ENCODE assay signal across 11 cellular contexts in the genomic region with DNA sequence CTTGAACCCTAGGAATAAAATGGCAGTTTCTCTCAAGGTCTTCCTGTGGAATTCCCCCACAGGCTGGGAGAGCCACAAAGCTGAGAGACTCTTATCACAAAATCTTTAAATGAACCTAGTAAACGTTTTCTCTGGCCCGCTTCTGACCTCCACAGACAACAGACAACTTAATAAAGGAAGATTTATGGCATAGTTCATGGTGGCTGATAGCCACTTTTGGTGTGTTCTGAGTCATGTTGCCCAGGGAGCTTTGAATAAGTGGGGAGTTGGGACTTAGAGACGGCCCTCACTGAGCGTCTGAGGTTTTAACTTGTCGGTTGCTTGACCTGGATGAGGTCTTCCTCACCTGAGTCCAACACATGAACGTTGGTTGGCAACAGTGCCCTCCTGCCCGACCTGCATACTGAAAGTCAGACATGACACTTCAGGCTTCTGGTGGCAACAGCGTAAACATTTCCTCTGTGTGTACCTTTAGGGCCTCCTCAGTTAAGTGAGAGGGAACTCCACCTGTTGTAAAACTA.
A peak's percentile ranks its signal among the peaks of the same experiment; 100 is the strongest.
DNase-seq lines count a peak whose midpoint lies in the region; ATAC-seq and TF ChIP-seq lines count a peak whose summit lies in the region.
"Had no signal": no experiment of that assay in that cellular context is flagged by ENCODE, and none has a peak within 500 bp of the region (broad histone marks: within the 10 kb centered on the region; RNA-seq: fewer than 3 reads in every experiment).

No MANE protein-coding gene starts in this region.

- no peaks in the 10 kb centered on the region for H3K27me3 Mint-ChIP-seq in Caco-2 (ENCODE audit: insufficient read depth, unreplicated experiment)
- H3K27me3 Mint-ChIP-seq in natural killer cell (ENCODE audit: low read depth in 2 of 2) = no peaks in the 10 kb centered on the region

- no peak overlapping the region for H3K9ac ChIP-seq in Karpas-422 (ENCODE audit: low read length)

- H3K79me2 ChIP-seq in Karpas-422 (ENCODE audit: low read length) = no peaks in the 10 kb centered on the region

- H4K20me1 ChIP-seq in Karpas-422 (ENCODE audit: insufficient read depth, low read depth, low read length) = no peaks in the 10 kb centered on the region

- no peak overlapping the region for H3K27ac ChIP-seq in Karpas-422 (ENCODE audit: low read length)

- H3K27me3 ChIP-seq in Caco-2 (replicated peaks; ENCODE audit: control insufficient read depth, insufficient read depth, low read length) (no peaks in the 10 kb centered on the region), Karpas-422 (ENCODE audit: low read length) (no peaks in the 10 kb centered on the region)

- H3K36me3 ChIP-seq in Caco-2 (ENCODE audit: control insufficient read depth, insufficient read depth, low read length) (peaks cover 1% of the 10 kb centered on the region; the same call in 1 of the 2 replicates), Karpas-422 (ENCODE audit: insufficient read depth, low read length) (no peaks in the 10 kb centered on the region)

- BruUV-seq in Caco-2 (replicated peaks; lab: Mats Ljungman, UMichigan) = no TSS peak

- in situ Hi-C loops in astrocyte of the spinal cord (cut with HindIII; ENCODE audit: low sequenced_read_pairs) = no loop called here
- in situ Hi-C loops in KBM-7 (cut with MboI; ENCODE audit: low pct_unique_long_range_greater_than_20kb, low sequenced_read_pairs) = no loop called here

- intact Hi-C loops in Caco-2 (cut with micrococcal nuclease; ENCODE audit: unreplicated experiment) = no loop called here
- intact Hi-C loops in natural killer cell (cut with micrococcal nuclease) = no loop called here

- no peak overlapping the region for H2AFZ ChIP-seq in Karpas-422 (ENCODE audit: low read length)

- H3K36me3 Mint-ChIP-seq in Caco-2 (ENCODE audit: insufficient read depth, unreplicated experiment) (peaks cover 34% of the 10 kb centered on the region), natural killer cell (no peaks in the 10 kb centered on the region)

- TF ChIP-seq CTCF in Caco-2 (IDR thresholded peaks at IDR 0.05; ENCODE audit: insufficient read depth in 1 of 2, low read depth in 1 of 2, low read length in 1 of 2, severe bottlenecking in 1 of 2, unreplicated experiment in 1 of 2) (no peak), astrocyte of the spinal cord (IDR thresholded peaks at IDR 0.05; ENCODE audit: low read depth, low read length) (no peak), natural killer cell (IDR thresholded peaks at IDR 0.05) (no peak)

- H3K4me1 ChIP-seq in Caco-2 (peaks cover 19% of the 10 kb centered on the region), Karpas-422 (ENCODE audit: low read length) (no peaks in the 10 kb centered on the region)

- H3K9me3 Mint-ChIP-seq in Caco-2 (ENCODE audit: unreplicated experiment) (no peaks in the 10 kb centered on the region), natural killer cell (no peaks in the 10 kb centered on the region)
- H3K9me3 Mint-ChIP-seq: endodermal cell had no signal

- H3K4me1 Mint-ChIP-seq in Caco-2 (ENCODE audit: low read depth, unreplicated experiment) (peaks cover 8% of the 10 kb centered on the region), natural killer cell (peaks cover 31 to 42% of the 10 kb centered on the region in 2 donors)

- ATAC-seq in natural killer cell = peak in 2 of 3 donors; percentile 63 to 67

- CTCF ChIA-PET in Caco-2 (lab: Charles Lee) = no interaction called here

- POLR2A ChIA-PET in Caco-2 (lab: Charles Lee) = no interaction called here

- H3K4me2 ChIP-seq in Karpas-422 (ENCODE audit: low read depth, low read length, poor library complexity, severe bottlenecking) = no peak overlapping the region

- peak; percentile 5 to 39 for DNase-seq in Caco-2
- DNase-seq in Karpas-422 = peak; percentile 39
- peak; percentile 69 for DNase-seq in astrocyte of the spinal cord (ENCODE audit: low read depth, low spot score)
- no peak for DNase-seq in natural killer cell
- no peak for DNase-seq in stimulated activated CD4-positive, alpha-beta T cell treated with anti-CD3 and anti-CD28 coated beads, Interleukin-2, amount 100 ng/mL, for 48 hours
- no peak for DNase-seq in KBM-7
- no peak for DNase-seq in NCI-H748 (lab: John Stamatoyannopoulos, UW; ENCODE audit: unreplicated experiment)
- no peak for DNase-seq in hippocampal formation (lab: John Stamatoyannopoulos, UW)
- DNase-seq: activated naive CD4-positive, alpha-beta T cell treated with Interleukin-2 at 50 U/mL for 16 hours; endodermal cell; NCI-H510A had no signal

- H3K9me3 ChIP-seq in Caco-2 = no peaks in the 10 kb centered on the region
- no peaks in the 10 kb centered on the region for H3K9me3 ChIP-seq in Karpas-422 (ENCODE audit: low read length)

- H3K4me3 ChIP-seq in Caco-2 (ENCODE audit: low read depth, low read length) = no peak overlapping the region
- no peak overlapping the region for H3K4me3 ChIP-seq in Karpas-422 (ENCODE audit: low read length)
- H3K4me3 ChIP-seq in astrocyte of the spinal cord (ENCODE audit: low read depth, low read length) = no peak overlapping the region

- H3K4me3 Mint-ChIP-seq in Caco-2 (ENCODE audit: unreplicated experiment) (no peak overlapping the region), natural killer cell (no peak overlapping the region)
- H3K4me3 Mint-ChIP-seq: endodermal cell had no signal

- no peak overlapping the region for H3K27ac Mint-ChIP-seq in Caco-2 (ENCODE audit: unreplicated experiment)
- H3K27ac Mint-ChIP-seq in natural killer cell = peak overlapping the region; percentile 75 to 81
- H3K27ac Mint-ChIP-seq: endodermal cell had no signal

- no peaks in the 10 kb centered on the region for H3K9me2 ChIP-seq in Karpas-422 (replicated peaks; ENCODE audit: insufficient read depth, low read length)

Comparison
In these comparisons a context has a peak if more than half of its experiments do, and no peak if none do; other contexts are left out.
1. DNase-seq: peak in Caco-2 (2 of 2), Karpas-422 (single experiment) and astrocyte of the spinal cord (single experiment); none in natural killer cell (single experiment), stimulated activated CD4-positive, alpha-beta T cell treated with anti-CD3 and anti-CD28 coated beads, Interleukin-2, amount 100 ng/mL, for 48 hours (0 of 2), KBM-7 (single experiment), NCI-H748 (single experiment) and hippocampal formation (0 of 2).